22 cellular contexts compared by ENCODE assay signal in the genomic region with DNA sequence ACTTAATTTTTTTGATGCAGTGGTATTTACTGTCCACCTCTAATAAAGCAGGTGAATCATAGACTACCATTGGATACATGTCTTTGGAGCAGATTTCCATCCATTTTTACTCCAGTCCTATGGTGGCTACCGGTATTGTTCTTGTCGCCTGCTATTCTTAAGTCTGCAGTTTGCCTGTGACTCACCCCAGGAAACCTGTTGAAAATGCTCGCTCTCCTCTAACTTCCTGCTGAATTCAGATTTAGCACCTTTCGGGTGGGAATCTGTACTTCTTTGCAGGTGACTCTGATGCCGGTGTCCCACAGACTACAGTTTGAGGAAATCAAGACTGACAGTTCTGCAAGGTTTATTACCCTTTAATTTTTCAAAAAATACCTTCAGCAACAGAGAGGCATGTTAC. TPM values are rescaled to one million over a fixed set of nuclear protein-coding genes. Genes with fewer than 3 reads are reported as not detected.
A peak's percentile ranks its signal among the peaks of the same experiment; 100 is the strongest.
DNase-seq lines count a peak whose midpoint lies in the region; ATAC-seq, FAIRE-seq and TF ChIP-seq lines count a peak whose summit lies in the region.
"Had no signal": no experiment of that assay in that cellular context is flagged by ENCODE, and none has a peak within 500 bp of the region (broad histone marks: within the 10 kb centered on the region; RNA-seq: fewer than 3 reads in every experiment).

No MANE protein-coding gene starts in this region.

- no peak overlapping the region for H3K9ac ChIP-seq in neural progenitor cell
- H3K9ac ChIP-seq: GM23248 had no signal

- H2AFZ ChIP-seq in neural progenitor cell (replicated peaks): no peak overlapping the region
- H2AFZ ChIP-seq: GM23248 had no signal

- no peaks in the 10 kb centered on the region for H3K9me3 Mint-ChIP-seq in activated naive CD4-positive, alpha-beta T cell treated with anti-CD3 and anti-CD28 coated beads, Interleukin-2, amount 10 ng/mL, durations not matched to agents 7 days and 5 days
- no peaks in the 10 kb centered on the region for H3K9me3 Mint-ChIP-seq in effector memory CD8-positive, alpha-beta T cell
- H3K9me3 Mint-ChIP-seq in immature natural killer cell (no peaks in the 10 kb centered on the region), neural progenitor cell (no peaks in the 10 kb centered on the region)

- 73 to 91% (median 79%) methylated on average over 5 of the region's 5 CpGs for WGBS in small intestine, 3 donors

- H3K27ac Mint-ChIP-seq in activated naive CD4-positive, alpha-beta T cell treated with anti-CD3 and anti-CD28 coated beads, Interleukin-2, amount 10 ng/mL, durations not matched to agents 7 days and 5 days: peak overlapping the region; percentile 33
- H3K27ac Mint-ChIP-seq in effector memory CD8-positive, alpha-beta T cell: no peak overlapping the region
- H3K27ac Mint-ChIP-seq in immature natural killer cell: peak overlapping the region in 2 of 6 donors; percentile 4 to 56
- no peak overlapping the region for H3K27ac Mint-ChIP-seq in neural progenitor cell

- no peak overlapping the region for H3K4me3 Mint-ChIP-seq in activated naive CD4-positive, alpha-beta T cell treated with anti-CD3 and anti-CD28 coated beads, Interleukin-2, amount 10 ng/mL, durations not matched to agents 7 days and 5 days
- H3K4me3 Mint-ChIP-seq in effector memory CD8-positive, alpha-beta T cell: peak overlapping the region in 1 of 2 donors; percentile 18
- H3K4me3 Mint-ChIP-seq in immature natural killer cell: peak overlapping the region in 3 of 5 donors; percentile 38 to 64 (median 56)
- H3K4me3 Mint-ChIP-seq in neural progenitor cell: no peak overlapping the region
- H3K4me3 Mint-ChIP-seq: CD14-positive monocyte had no signal

- H3K4me3 ChIP-seq in small intestine (ENCODE audit: low read depth in 1 of 2, low read length in 2 of 2): no peak overlapping the region
- no peak overlapping the region for H3K4me3 ChIP-seq in neural progenitor cell
- H3K4me3 ChIP-seq: GM23248, MG63 had no signal

- H3K36me3 Mint-ChIP-seq in activated naive CD4-positive, alpha-beta T cell treated with anti-CD3 and anti-CD28 coated beads, Interleukin-2, amount 10 ng/mL, durations not matched to agents 7 days and 5 days: peaks cover 45% of the 10 kb centered on the region
- H3K36me3 Mint-ChIP-seq in effector memory CD8-positive, alpha-beta T cell (ENCODE audit: insufficient read depth): peaks cover 17% of the 10 kb centered on the region
- H3K36me3 Mint-ChIP-seq in immature natural killer cell: peaks cover 11 to 24% (median 20%) of the 10 kb centered on the region in 3 donors
- peaks cover 22% of the 10 kb centered on the region for H3K36me3 Mint-ChIP-seq in neural progenitor cell

- CTCF ChIA-PET in activated naive CD4-positive, alpha-beta T cell treated with anti-CD3 and anti-CD28 coated beads, Interleukin-2, amount 10 ng/mL, durations not matched to agents 7 days and 5 days (lab: Charles Lee): no interaction called here

- no peak for FAIRE-seq in small intestine (lab: Jason Lieb, UNC)

- no peaks in the 10 kb centered on the region for H4K20me1 ChIP-seq in neural progenitor cell (ENCODE audit: low read depth)

- H3K36me3 ChIP-seq in small intestine (ENCODE audit: control insufficient read depth in 2 of 2, insufficient read depth in 2 of 2, low read length in 2 of 2): peaks cover 3 to 4% of the 10 kb centered on the region in 2 donors
- no peaks in the 10 kb centered on the region for H3K36me3 ChIP-seq in neural progenitor cell
- H3K36me3 ChIP-seq: MG63 had no signal

- H3K27me3 Mint-ChIP-seq in activated naive CD4-positive, alpha-beta T cell treated with anti-CD3 and anti-CD28 coated beads, Interleukin-2, amount 10 ng/mL, durations not matched to agents 7 days and 5 days: no peaks in the 10 kb centered on the region
- no peaks in the 10 kb centered on the region for H3K27me3 Mint-ChIP-seq in effector memory CD8-positive, alpha-beta T cell
- H3K27me3 Mint-ChIP-seq in immature natural killer cell (ENCODE audit: low read depth in 3 of 3) (peaks cover 0 to 2% (median 1%) of the 10 kb centered on the region in 3 donors), neural progenitor cell (ENCODE audit: insufficient read depth, low read depth) (no peaks in the 10 kb centered on the region)

- H3K27ac ChIP-seq in small intestine (ENCODE audit: low read depth in 1 of 2, low read length in 1 of 2) (no peak overlapping the region), neural progenitor cell (no peak overlapping the region)
- H3K27ac ChIP-seq: 22Rv1, GM23248 had no signal

- no peak for TF ChIP-seq CTCF in neural progenitor cell (IDR thresholded peaks at IDR 0.05)

- ATAC-seq in effector memory CD8-positive, alpha-beta T cell (replicated peaks): peak; percentile 70
- ATAC-seq: Panc1 had no signal

- H3K27me3 ChIP-seq in small intestine (ENCODE audit: control insufficient read depth in 2 of 2, insufficient read depth in 2 of 2, low read length in 2 of 2) (no peaks in the 10 kb centered on the region), neural progenitor cell (no peaks in the 10 kb centered on the region)
- H3K27me3 ChIP-seq: MG63 had no signal

- H3K9me3 ChIP-seq in small intestine (ENCODE audit: control insufficient read depth, low read depth): no peaks in the 10 kb centered on the region
- H3K9me3 ChIP-seq in neural progenitor cell (ENCODE audit: low read depth): no peaks in the 10 kb centered on the region
- H3K9me3 ChIP-seq: MG63 had no signal

- H3K4me1 Mint-ChIP-seq in activated naive CD4-positive, alpha-beta T cell treated with anti-CD3 and anti-CD28 coated beads, Interleukin-2, amount 10 ng/mL, durations not matched to agents 7 days and 5 days: peaks cover 26% of the 10 kb centered on the region
- peaks cover 10 to 14% of the 10 kb centered on the region in 2 donors for H3K4me1 Mint-ChIP-seq in effector memory CD8-positive, alpha-beta T cell (ENCODE audit: low read depth in 2 of 2)
- H3K4me1 Mint-ChIP-seq in immature natural killer cell: peaks cover 32 to 75% of the 10 kb centered on the region in 2 donors
- peaks cover 3% of the 10 kb centered on the region for H3K4me1 Mint-ChIP-seq in neural progenitor cell
- H3K4me1 Mint-ChIP-seq: CD14-positive monocyte had no signal

- peaks cover 0 to 2% of the 10 kb centered on the region in 2 donors for H3K4me1 ChIP-seq in small intestine (ENCODE audit: control insufficient read depth in 2 of 2, insufficient read depth in 1 of 2, low read depth in 1 of 2, low read length in 1 of 2)
- H3K4me1 ChIP-seq in neural progenitor cell: no peaks in the 10 kb centered on the region

- peaks cover 13% of the 10 kb centered on the region for H3F3A ChIP-seq in neural progenitor cell (ENCODE audit: low read depth)

- DNase-seq in activated naive CD4-positive, alpha-beta T cell treated with anti-CD3 and anti-CD28 coated beads, Interleukin-2, amount 10 ng/mL, durations not matched to agents 7 days and 5 days: no peak
- DNase-seq in activated naive CD4-positive, alpha-beta T cell treated with anti-CD3 and anti-CD28 coated beads, Interleukin-2, amount 50 U/mL, for 16 hours: no peak
- DNase-seq in effector memory CD8-positive, alpha-beta T cell: no peak
- DNase-seq in immature natural killer cell (no peak), small intestine (peak; percentile 14), NCI-H510A (lab: John Stamatoyannopoulos, UW) (no peak), neural progenitor cell (ENCODE audit: low spot score) (no peak), NCI-H82 treated with DMSO at 0.1 percent for 48 hours (lab: John Stamatoyannopoulos, UW; ENCODE audit: unreplicated experiment) (no peak)
- DNase-seq: AML-193, DMS79 treated with DMSO at 0.1 percent for 48 hours, GM23248, HCEC 1CT, Kasumi-1, MG63, NCI-H1048, NCI-H1436, NCI-H1930, NCI-H345, NCI-H526 had no signal

- no peak overlapping the region for H3K4me2 ChIP-seq in neural progenitor cell

- no peaks in the 10 kb centered on the region for H3K79me2 ChIP-seq in neural progenitor cell (ENCODE audit: low read depth)

RNA-seq across cellular contexts. Expression of gene DHFR, which starts 58.9 kb away (rescaled TPM):
- polyA plus RNA-seq in immature natural killer cell (1 to 10 TPM; 3.2 to 5.9 (median 3.3) TPM), small intestine (10 to 100 TPM; 13.5 to 39.7 (median 26.4) TPM)
- 107 and 128 TPM in 2 replicates for total RNA-seq in neural progenitor cell (ENCODE audit: low replicate concordance)

RNA-seq across cellular contexts. Expression of gene MSH3, which starts 59.2 kb away (rescaled TPM):
- polyA plus RNA-seq in immature natural killer cell (10 to 100 TPM in 2 of 3 donors, 1 to 10 TPM in 1; 5.6 to 13.7 (median 10.3) TPM), small intestine (1 to 10 TPM; 3.5 to 5.1 (median 4.5) TPM)
- 16.6 and 26.1 TPM in 2 replicates for total RNA-seq in neural progenitor cell (ENCODE audit: low replicate concordance)

Comparison
In these comparisons a context has a peak if more than half of its experiments do, and no peak if none do; other contexts are left out.
1. H3K4me3 Mint-ChIP-seq: peak in immature natural killer cell (3 of 5); none in activated naive CD4-positive, alpha-beta T cell treated with anti-CD3 and anti-CD28 coated beads, Interleukin-2, amount 10 ng/mL, durations not matched to agents 7 days and 5 days (single experiment) and neural progenitor cell (single experiment).